Comparison of ENCODE assay signal across 8 cellular contexts in the genomic region with DNA sequence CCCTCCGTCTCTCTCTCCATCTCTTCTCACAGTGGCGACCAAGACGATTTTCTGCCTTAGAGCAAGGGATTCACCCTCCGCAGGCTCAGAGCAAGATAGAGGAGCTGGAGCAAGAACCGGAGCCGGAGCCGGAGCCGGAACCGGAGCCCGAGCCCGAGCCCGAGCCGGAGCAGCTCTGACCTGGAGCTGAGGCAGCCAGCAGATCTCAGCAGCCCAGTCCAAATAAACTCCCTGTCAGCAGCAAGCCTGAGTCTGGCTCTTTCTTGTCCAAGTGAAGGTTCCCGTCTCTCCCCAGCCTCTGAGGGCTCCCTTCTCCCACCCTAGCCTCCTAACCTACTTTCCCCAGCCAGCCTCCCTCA. TPM values are rescaled to one million over a fixed set of nuclear protein-coding genes. Genes with fewer than 3 reads are reported as not detected.
DNase-seq lines count a peak whose midpoint lies in the region; ATAC-seq and TF ChIP-seq lines count a peak whose summit lies in the region.

No MANE protein-coding gene starts in this region.

- H3K4me1 Mint-ChIP-seq in Calu3 (ENCODE audit: low read depth, unreplicated experiment) (peaks cover 35% of the 10 kb centered on the region), natural killer cell (peaks cover 13 to 24% of the 10 kb centered on the region in 2 donors)
- H3K4me1 Mint-ChIP-seq in effector memory CD8-positive, alpha-beta T cell (ENCODE audit: low read depth in 2 of 2), result peaks cover 34 to 44% of the 10 kb centered on the region in 2 donors

- H3K9me3 Mint-ChIP-seq in Calu3 (ENCODE audit: low read depth, unreplicated experiment), result no peaks in the 10 kb centered on the region
- no peaks in the 10 kb centered on the region for H3K9me3 Mint-ChIP-seq in effector memory CD8-positive, alpha-beta T cell
- no peaks in the 10 kb centered on the region for H3K9me3 Mint-ChIP-seq in natural killer cell

- ATAC-seq in effector memory CD8-positive, alpha-beta T cell (replicated peaks), result no peak
- ATAC-seq in natural killer cell (no peak), GM19397 (IDR thresholded peaks at IDR 0.05; ENCODE audit: unreplicated experiment) (no peak), HG03442 (IDR thresholded peaks at IDR 0.05; ENCODE audit: unreplicated experiment) (no peak)

- H3K27ac Mint-ChIP-seq in Calu3 (ENCODE audit: unreplicated experiment) (no peak overlapping the region), natural killer cell (peak overlapping the region in 1 of 2 donors; percentile 67)
- peak overlapping the region; percentile 81 to 89 for H3K27ac Mint-ChIP-seq in effector memory CD8-positive, alpha-beta T cell

- H3K4me3 Mint-ChIP-seq in Calu3 (ENCODE audit: low read depth, unreplicated experiment) (peak overlapping the region; percentile 70), natural killer cell (peak overlapping the region; percentile 89)
- peak overlapping the region; percentile 82 to 86 for H3K4me3 Mint-ChIP-seq in effector memory CD8-positive, alpha-beta T cell

- no peak for DNase-seq in Calu3
- peak; percentile 22 for DNase-seq in NCI-H2107 treated with DMSO at 0.1 percent for 48 hours (lab: John Stamatoyannopoulos, UW; ENCODE audit: unreplicated experiment)
- no peak for DNase-seq in effector memory CD8-positive, alpha-beta T cell
- DNase-seq in natural killer cell, result no peak
- DNase-seq in pons (ENCODE audit: low spot score), result no peak
- DNase-seq in AML-193 (lab: John Stamatoyannopoulos, UW), result no peak

- CTCF ChIA-PET in Calu3 (lab: Charles Lee), result interaction anchor here (0.5 to 1.1 kb wide), 5 partner anchors 12 to 398 kb away, joined by 3 to 8 read pairs (median 4); partner anchors contain the start of genes MLF2 and PTMS

- TF ChIP-seq CTCF in Calu3 (IDR thresholded peaks at IDR 0.05; ENCODE audit: unreplicated experiment), result no peak
- TF ChIP-seq CTCF in natural killer cell (IDR thresholded peaks at IDR 0.05), result no peak

- no TSS peak for BruUV-seq in Calu3 (replicated peaks; lab: Mats Ljungman, UMichigan)

- intact Hi-C loops in Calu3 (cut with micrococcal nuclease; ENCODE audit: unreplicated experiment) (loop anchor here (2.0 kb wide), 1 partner anchor 25 kb away; the partner anchor contains the start of gene MLF2), natural killer cell (cut with micrococcal nuclease) (loop anchor here (2.0 kb wide), 2 partner anchors 215 to 223 kb away; no protein-coding TSS in a partner anchor)

- peaks cover 67% of the 10 kb centered on the region for H3K27me3 Mint-ChIP-seq in Calu3 (ENCODE audit: unreplicated experiment)
- no peaks in the 10 kb centered on the region for H3K27me3 Mint-ChIP-seq in effector memory CD8-positive, alpha-beta T cell
- H3K27me3 Mint-ChIP-seq in natural killer cell (ENCODE audit: low read depth in 2 of 2), result peaks cover 45 to 52% of the 10 kb centered on the region in 2 donors

- H3K36me3 Mint-ChIP-seq in Calu3 (ENCODE audit: insufficient read depth, unreplicated experiment) (no peaks in the 10 kb centered on the region), natural killer cell (no peaks in the 10 kb centered on the region)
- H3K36me3 Mint-ChIP-seq in effector memory CD8-positive, alpha-beta T cell (ENCODE audit: insufficient read depth), result peaks cover 18% of the 10 kb centered on the region

RNA-seq across cellular contexts. Expression of gene LAG3, which starts 5.9 kb away (rescaled TPM):
- total RNA-seq in Calu3 (2022) (0.34 TPM in 1 of 2 replicates, not detected in the other), natural killer cell (1 to 10 TPM in 1 of 3 donors, under 1 TPM in 2; 0.36 to 7.6 (median 0.78) TPM)

RNA-seq across cellular contexts. Expression of gene CD4, which starts 11.1 kb away (rescaled TPM):
- total RNA-seq in Calu3 (2022) (not detected in 2 replicates), natural killer cell (10 to 100 TPM in 1 of 3 donors, 1 to 10 TPM in 2; 8.5 to 10.1 (median 9.8) TPM)

RNA-seq across cellular contexts. Expression of gene PTMS, which starts 12.0 kb away (rescaled TPM):
- 53.5 and 62.9 TPM in 2 replicates for total RNA-seq in Calu3 (2022)
- 10 to 100 TPM in 1 of 3 donors, 1 to 10 TPM in 2; 2.3 to 33.2 (median 2.8) TPM for total RNA-seq in natural killer cell

RNA-seq across cellular contexts. Expression of gene MLF2, which starts 25.2 kb away (rescaled TPM):
- 176 and 183 TPM in 2 replicates for total RNA-seq in Calu3 (2022)
- 100 to 1,000 TPM; 114 to 117 (median 116) TPM for total RNA-seq in natural killer cell

RNA-seq across cellular contexts. Expression of gene GPR162, which starts 43.4 kb away (rescaled TPM):
- total RNA-seq in Calu3 (2022), result not detected in 2 replicates
- 1 to 10 TPM in 1 of 3 donors, under 1 TPM in 2; 0.39 to 2.1 (median 0.68) TPM for total RNA-seq in natural killer cell
